In the genomic region with DNA sequence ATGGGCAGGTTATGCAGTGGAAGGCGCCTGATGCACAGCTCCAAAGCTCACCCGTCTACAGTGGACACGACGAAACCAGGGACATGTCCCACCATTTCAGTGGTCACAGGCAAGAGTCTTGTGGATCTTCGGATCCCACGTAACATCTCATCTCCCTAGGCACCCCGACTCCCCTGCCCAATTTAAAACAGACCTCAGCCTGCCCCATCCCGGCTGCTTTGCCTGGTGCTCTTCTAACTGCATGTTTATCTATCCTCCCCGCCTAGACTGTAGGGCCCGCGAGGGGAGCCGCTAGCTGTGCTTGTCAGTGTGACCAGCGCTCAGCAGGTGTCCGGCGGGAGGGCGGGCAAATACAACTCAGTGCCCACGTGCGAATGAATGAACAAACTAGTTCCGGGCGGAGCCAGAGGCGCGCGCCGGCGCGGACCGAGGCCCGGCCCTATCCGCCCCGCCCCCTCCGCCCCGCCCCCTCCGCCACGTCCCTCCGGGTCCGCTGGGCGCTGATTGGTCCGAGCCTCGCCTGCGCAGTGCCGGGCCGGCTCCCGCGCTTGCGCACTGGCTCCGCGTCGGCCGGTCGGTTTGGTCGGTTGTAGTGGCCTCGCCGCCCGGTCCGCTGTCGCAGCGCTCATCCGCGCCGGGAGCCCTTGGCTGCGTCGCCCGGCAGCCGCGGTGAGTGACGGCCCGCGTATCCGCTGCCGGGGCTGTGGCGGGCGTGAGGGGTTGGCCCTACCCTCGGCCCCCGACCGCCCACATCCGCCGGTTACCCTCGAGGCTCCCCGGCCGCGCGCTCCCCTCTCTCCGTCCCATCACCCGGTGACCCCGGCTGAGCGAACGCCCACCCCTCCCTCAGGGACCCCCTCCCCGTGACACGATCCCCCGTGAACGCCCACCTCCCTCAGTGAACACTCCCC, we compare ENCODE assay signal across 8 cellular contexts.
DNase-seq lines count a peak whose midpoint lies in the region; ATAC-seq and TF ChIP-seq lines count a peak whose summit lies in the region.

No MANE protein-coding gene starts in this region.

- H3K27ac ChIP-seq in right atrium auricular region (peak overlapping the region; percentile 89 to 93), prostate gland (peak overlapping the region; percentile 66 to 70)

- TF ChIP-seq CTCF in right atrium auricular region (IDR thresholded peaks at IDR 0.05) (no peak), prostate gland (IDR thresholded peaks at IDR 0.05) (no peak)

- WGBS in prostate gland: 4% methylated on average over 37 of the region's 91 CpGs

- intact Hi-C loops in prostate gland (cut with DNase I): no loop called here

- H3K27me3 ChIP-seq in right atrium auricular region (no peaks in the 10 kb centered on the region), prostate gland (replicated peaks; ENCODE audit: insufficient read depth) (no peaks in the 10 kb centered on the region)

- H3K36me3 ChIP-seq in right atrium auricular region: no peaks in the 10 kb centered on the region
- no peaks in the 10 kb centered on the region for H3K36me3 ChIP-seq in prostate gland

- peaks cover 0 to 19% of the 10 kb centered on the region in 2 donors for H3K4me1 ChIP-seq in right atrium auricular region
- H3K4me1 ChIP-seq in prostate gland (replicated peaks): no peaks in the 10 kb centered on the region

- DNase-seq in NCI-H1694 (lab: John Stamatoyannopoulos, UW) (peak; percentile 44), T-helper 1 cell (peak; percentile 81 to 90 (median 84)), amniotic stem cell (lab: John Stamatoyannopoulos, UW) (peak; percentile 87), right atrium auricular region (ENCODE audit: low spot score) (peak; percentile 90), prostate gland (ENCODE audit: low spot score) (peak; percentile 84), ureter (ENCODE audit: low spot score) (peak; percentile 90)

- peak; percentile 70 for TF ChIP-seq POLR2A in prostate gland (IDR thresholded peaks at IDR 0.05)

- H3K4me3 ChIP-seq in right atrium auricular region: peak overlapping the region; percentile 92 to 94
- peak overlapping the region; percentile 86 to 87 for H3K4me3 ChIP-seq in prostate gland

- H3K9me3 ChIP-seq in right atrium auricular region (no peaks in the 10 kb centered on the region), prostate gland (no peaks in the 10 kb centered on the region)

- ATAC-seq in GM18499 (IDR thresholded peaks at IDR 0.05; ENCODE audit: insufficient read depth, unreplicated experiment) (peak; percentile 58), HG02885 (IDR thresholded peaks at IDR 0.05; ENCODE audit: poor library complexity, unreplicated experiment) (peak; percentile 95)

Comparison
In these comparisons a context has a peak if more than half of its experiments do, and no peak if none do; other contexts are left out.
1. Peak in every context shown above with its lines: DNase-seq, ATAC-seq, H3K4me3 ChIP-seq and H3K27ac ChIP-seq.